Comparison of ENCODE assay signal across 14 cellular contexts in genomic region chr12:92338671-92339070, GRCh38.
"Had no signal": no experiment of that assay in that cellular context is flagged by ENCODE, and none has a peak within 500 bp of the region (broad histone marks: within the 10 kb centered on the region; RNA-seq: fewer than 3 reads in every experiment).

No MANE protein-coding gene starts in this region.

- DNase-seq: activated CD4-positive, alpha-beta T cell treated with anti-CD3 and anti-CD28 coated beads, Interleukin-2, amount 50 U/mL, for 1 hour; activated CD4-positive, CD25-positive, alpha-beta regulatory T cell; activated naive CD4-positive, alpha-beta T cell treated with anti-CD3 and anti-CD28 coated beads, Interleukin-2, amount 50 U/mL, for 16 hours; adrenal gland; colonic mucosa; effector memory CD8-positive, alpha-beta T cell; erythroblast; heart right ventricle; islet precursor cell; left lung; ovary; stimulated activated CD4-positive, alpha-beta T cell treated with anti-CD3 and anti-CD28 coated beads, Interleukin-2, amount 100 ng/mL, for 48 hours; T-helper 17 cell; testis had no signal

- H3K27ac ChIP-seq: adrenal gland, colonic mucosa, left lung, ovary, testis had no signal

- H3K9me3 ChIP-seq: adrenal gland, colonic mucosa, heart right ventricle, left lung, ovary, testis had no signal

- ATAC-seq: effector memory CD8-positive, alpha-beta T cell; heart right ventricle; left lung; T-helper 17 cell had no signal

- H3K36me3 ChIP-seq: adrenal gland, colonic mucosa, heart right ventricle, left lung, ovary had no signal

- H3K4me3 ChIP-seq: adrenal gland, colonic mucosa, heart right ventricle, left lung, ovary, testis had no signal

- H3K27me3 ChIP-seq: adrenal gland, colonic mucosa, heart right ventricle, left lung, ovary, testis had no signal
